ENCODE assay signal across 10 cellular contexts in the genomic region with DNA sequence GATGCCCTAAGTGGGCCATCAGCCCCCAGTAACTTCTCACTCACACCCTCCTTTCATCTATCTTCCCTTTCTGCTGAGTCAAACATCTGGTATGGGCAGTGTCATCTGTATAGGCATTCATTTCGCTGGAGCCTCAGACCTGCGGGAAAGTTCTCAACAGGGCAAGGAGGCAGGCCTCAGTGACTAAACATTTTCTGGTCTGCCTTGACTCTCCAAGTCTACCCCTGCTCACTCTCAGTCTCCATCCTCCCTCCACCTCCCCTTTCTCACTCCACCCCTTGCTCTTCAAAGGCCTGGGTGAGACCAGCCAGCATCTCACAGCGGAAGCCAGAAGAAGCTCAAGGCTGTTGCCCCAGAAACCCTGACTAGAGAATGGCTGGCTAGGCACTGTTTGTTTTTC.
A peak's percentile ranks its signal among the peaks of the same experiment; 100 is the strongest.
DNase-seq lines count a peak whose midpoint lies in the region; ATAC-seq and TF ChIP-seq lines count a peak whose summit lies in the region.
"Had no signal": no experiment of that assay in that cellular context is flagged by ENCODE, and none has a peak within 500 bp of the region (broad histone marks: within the 10 kb centered on the region; RNA-seq: fewer than 3 reads in every experiment).

No MANE protein-coding gene starts in this region.

- H3K36me3 ChIP-seq in GM23338 (ENCODE audit: insufficient read depth), result no peaks in the 10 kb centered on the region
- no peaks in the 10 kb centered on the region for H3K36me3 ChIP-seq in adrenal gland (replicated peaks in 1 of 2)
- H3K36me3 ChIP-seq in iPS-15b (ENCODE audit: control insufficient read depth, insufficient read depth, low read length), result no peaks in the 10 kb centered on the region

- H3K27ac ChIP-seq in GM23338 (ENCODE audit: low read depth), result peak overlapping the region; percentile 70
- peak overlapping the region in 2 of 5 donors; percentile 50 to 57 for H3K27ac ChIP-seq in adrenal gland
- peak overlapping the region; percentile 92 for H3K27ac ChIP-seq in temporal lobe (ENCODE audit: low read depth, low read length)
- H3K27ac ChIP-seq: VCaP had no signal

- peak in 1 of 2 donors; percentile 6 for TF ChIP-seq POLR2A in adrenal gland (IDR thresholded peaks at IDR 0.05)

- no peak overlapping the region for H3K9ac ChIP-seq in iPS-15b (ENCODE audit: low read depth, low read length)

- 38 to 59% (median 54%) methylated on average over 3 of the region's 3 CpGs for WGBS in adrenal gland, 4 donors

- H3K4me1 ChIP-seq in GM23338 (ENCODE audit: insufficient read depth) (peaks cover 69% of the 10 kb centered on the region), adrenal gland (replicated peaks in 1 of 2) (peaks cover 8 to 18% of the 10 kb centered on the region in 2 donors), iPS-15b (ENCODE audit: control insufficient read depth, insufficient read depth, low read length) (peaks cover 26% of the 10 kb centered on the region)

- H3K36me3 Mint-ChIP-seq in GM23338 (ENCODE audit: low read depth), result no peaks in the 10 kb centered on the region
- no peaks in the 10 kb centered on the region for H3K36me3 Mint-ChIP-seq in activated naive CD4-positive, alpha-beta T cell treated with anti-CD3 and anti-CD28 coated beads, Interleukin-2, amount 10 ng/mL, durations not matched to agents 7 days and 5 days
- H3K36me3 Mint-ChIP-seq: stimulated activated naive B cell treated with anti-CD40 and anti-IgM and Interleukin-4, amounts not matched to agents 10 μg/mL and 1 μg/mL and 100 μg/mL, for 72 hours had no signal

- no peaks in the 10 kb centered on the region for H3K9me2 ChIP-seq in GM23338 (ENCODE audit: insufficient read depth)

- peak overlapping the region; percentile 89 for H3K4me3 Mint-ChIP-seq in GM23338
- peak overlapping the region in 1 of 2 donors; percentile 43 for H3K4me3 Mint-ChIP-seq in stimulated activated naive CD8-positive, alpha-beta T cell treated with anti-CD3 and anti-CD28 coated beads, Interleukin-15, amount 100 ng/mL, for 72 hours
- no peak overlapping the region for H3K4me3 Mint-ChIP-seq in activated naive CD4-positive, alpha-beta T cell treated with anti-CD3 and anti-CD28 coated beads, Interleukin-2, amount 10 ng/mL, durations not matched to agents 7 days and 5 days
- H3K4me3 Mint-ChIP-seq: stimulated activated naive B cell treated with anti-CD40 and anti-IgM and Interleukin-4, amounts not matched to agents 10 μg/mL and 1 μg/mL and 100 μg/mL, for 72 hours had no signal

- H4K20me1 ChIP-seq in GM23338 (replicated peaks; ENCODE audit: insufficient read depth), result 0 out of 2 replicates have a peak, but pooled peaks cover 8% of the 10 kb centered on the region

- no peaks in the 10 kb centered on the region for H3K9me3 ChIP-seq in adrenal gland (replicated peaks in 1 of 3)
- no peaks in the 10 kb centered on the region for H3K9me3 ChIP-seq in iPS-15b (ENCODE audit: control insufficient read depth, insufficient read depth, low read length)

- TF ChIP-seq CTCF in GM23338 (conservative IDR thresholded peaks at IDR 0.05; ENCODE audit: low read depth in 2 of 2) (no peak), adrenal gland (IDR thresholded peaks at IDR 0.05) (no peak)

- H3K4me3 ChIP-seq in GM23338, result peak overlapping the region; percentile 66
- peak overlapping the region in 1 of 4 donors; percentile 67 for H3K4me3 ChIP-seq in adrenal gland
- peak overlapping the region; percentile 18 for H3K4me3 ChIP-seq in iPS-15b (ENCODE audit: low read depth, low read length)

- DNase-seq in GM23338 (ENCODE audit: low spot score) (peak; percentile 65), adrenal gland (peak in 6 of 7 donors; percentile 38 to 69 (median 54))
- no peak for DNase-seq in stimulated activated naive CD8-positive, alpha-beta T cell treated with anti-CD3 and anti-CD28 coated beads, Interleukin-15, amount 100 ng/mL, for 72 hours
- DNase-seq in activated naive CD4-positive, alpha-beta T cell treated with anti-CD3 and anti-CD28 coated beads, Interleukin-2, amount 10 ng/mL, durations not matched to agents 7 days and 5 days, result no peak
- DNase-seq: NCI-H2171 treated with DMSO at 0.1 percent for 48 hours; stimulated activated naive B cell treated with anti-CD40 and anti-IgM and Interleukin-4, amounts not matched to agents 10 μg/mL and 1 μg/mL and 100 μg/mL, for 72 hours had no signal

- H3K79me2 ChIP-seq in GM23338 (replicated peaks; ENCODE audit: insufficient read depth), result peaks cover 57% of the 10 kb centered on the region

- no peaks in the 10 kb centered on the region; the same call in 1 of the 2 replicates for H3F3A ChIP-seq in GM23338 (replicated peaks; ENCODE audit: low read depth)

- intact Hi-C loops in adrenal gland (cut with DNase I), result loop anchor here (5.0 to 10.0 kb wide), 3 partner anchors 143 to 215 kb away; no protein-coding TSS in a partner anchor

- H3K27me3 ChIP-seq in GM23338 (ENCODE audit: insufficient read depth) (no peaks in the 10 kb centered on the region), adrenal gland (no peaks in the 10 kb centered on the region), iPS-15b (ENCODE audit: control insufficient read depth, insufficient read depth, low read length) (peaks cover 2% of the 10 kb centered on the region)

- peaks cover 9% of the 10 kb centered on the region for H3K27me3 Mint-ChIP-seq in GM23338 (ENCODE audit: insufficient read depth, low read depth, poor library complexity)
- peaks cover 73% of the 10 kb centered on the region for H3K27me3 Mint-ChIP-seq in stimulated activated naive CD8-positive, alpha-beta T cell treated with anti-CD3 and anti-CD28 coated beads, Interleukin-15, amount 100 ng/mL, for 72 hours
- peaks cover 27% of the 10 kb centered on the region for H3K27me3 Mint-ChIP-seq in activated naive CD4-positive, alpha-beta T cell treated with anti-CD3 and anti-CD28 coated beads, Interleukin-2, amount 10 ng/mL, durations not matched to agents 7 days and 5 days

- peak overlapping the region; percentile 46 for H3K27ac Mint-ChIP-seq in GM23338
- H3K27ac Mint-ChIP-seq in stimulated activated naive CD8-positive, alpha-beta T cell treated with anti-CD3 and anti-CD28 coated beads, Interleukin-15, amount 100 ng/mL, for 72 hours, result no peak overlapping the region
- H3K27ac Mint-ChIP-seq in activated naive CD4-positive, alpha-beta T cell treated with anti-CD3 and anti-CD28 coated beads, Interleukin-2, amount 10 ng/mL, durations not matched to agents 7 days and 5 days, result no peak overlapping the region
- H3K27ac Mint-ChIP-seq: stimulated activated naive B cell treated with anti-CD40 and anti-IgM and Interleukin-4, amounts not matched to agents 10 μg/mL and 1 μg/mL and 100 μg/mL, for 72 hours had no signal

- no peaks in the 10 kb centered on the region for H3K9me3 Mint-ChIP-seq in GM23338
- H3K9me3 Mint-ChIP-seq in stimulated activated naive CD8-positive, alpha-beta T cell treated with anti-CD3 and anti-CD28 coated beads, Interleukin-15, amount 100 ng/mL, for 72 hours, result no peaks in the 10 kb centered on the region
- no peaks in the 10 kb centered on the region for H3K9me3 Mint-ChIP-seq in activated naive CD4-positive, alpha-beta T cell treated with anti-CD3 and anti-CD28 coated beads, Interleukin-2, amount 10 ng/mL, durations not matched to agents 7 days and 5 days
- H3K9me3 Mint-ChIP-seq: stimulated activated naive B cell treated with anti-CD40 and anti-IgM and Interleukin-4, amounts not matched to agents 10 μg/mL and 1 μg/mL and 100 μg/mL, for 72 hours had no signal

- peaks cover 57% of the 10 kb centered on the region for H3K4me1 Mint-ChIP-seq in GM23338
- H3K4me1 Mint-ChIP-seq in stimulated activated naive CD8-positive, alpha-beta T cell treated with anti-CD3 and anti-CD28 coated beads, Interleukin-15, amount 100 ng/mL, for 72 hours, result peaks cover 24% of the 10 kb centered on the region
- peaks cover 29% of the 10 kb centered on the region for H3K4me1 Mint-ChIP-seq in activated naive CD4-positive, alpha-beta T cell treated with anti-CD3 and anti-CD28 coated beads, Interleukin-2, amount 10 ng/mL, durations not matched to agents 7 days and 5 days

- CTCF ChIA-PET in activated naive CD4-positive, alpha-beta T cell treated with anti-CD3 and anti-CD28 coated beads, Interleukin-2, amount 10 ng/mL, durations not matched to agents 7 days and 5 days (lab: Charles Lee), result interaction anchor here (1.1 kb wide), 1 partner anchor 53 kb away, joined by 3 read pairs; no protein-coding TSS in a partner anchor

- H3K4me2 ChIP-seq in GM23338, result peak overlapping the region; percentile 75

- no peak overlapping the region for H2AFZ ChIP-seq in GM23338

- peak; percentile 61 for ATAC-seq in GM23338
- ATAC-seq in stimulated activated naive CD8-positive, alpha-beta T cell treated with anti-CD3 and anti-CD28 coated beads, Interleukin-15, amount 100 ng/mL, for 72 hours, result no peak
- no peak for ATAC-seq in HG02884 (IDR thresholded peaks at IDR 0.05; ENCODE audit: unreplicated experiment)
- ATAC-seq: stimulated activated naive B cell treated with anti-CD40 and anti-IgM and Interleukin-4, amounts not matched to agents 10 μg/mL and 1 μg/mL and 100 μg/mL, for 72 hours had no signal

Comparison
In these comparisons a context has a peak if more than half of its experiments do, and no peak if none do; other contexts are left out.
1. DNase-seq: peak in GM23338 (single experiment) and adrenal gland (6 of 7); none in stimulated activated naive CD8-positive, alpha-beta T cell treated with anti-CD3 and anti-CD28 coated beads, Interleukin-15, amount 100 ng/mL, for 72 hours (0 of 2) and activated naive CD4-positive, alpha-beta T cell treated with anti-CD3 and anti-CD28 coated beads, Interleukin-2, amount 10 ng/mL, durations not matched to agents 7 days and 5 days (single experiment).